In genomic region chr2:66013456-66013855, GRCh38 we compare ENCODE assay signal across 17 cellular contexts.
DNase-seq lines count a peak whose midpoint lies in the region; ATAC-seq, FAIRE-seq and TF ChIP-seq lines count a peak whose summit lies in the region.
"Had no signal": no experiment of that assay in that cellular context is flagged by ENCODE, and none has a peak within 500 bp of the region (broad histone marks: within the 10 kb centered on the region; RNA-seq: fewer than 3 reads in every experiment).

No MANE protein-coding gene starts in this region.

- peaks cover 2% of the 10 kb centered on the region for H3K27me3 Mint-ChIP-seq in osteocyte (ENCODE audit: unreplicated experiment)

- H3K4me1 Mint-ChIP-seq in osteocyte (ENCODE audit: unreplicated experiment): no peaks in the 10 kb centered on the region

- TF ChIP-seq CTCF in WERI-Rb-1 (IDR thresholded peaks at IDR 0.05; ENCODE audit: low read depth, low read length): peak; percentile 25; the same call in 1 of the 2 replicates
- peak; percentile 21 for TF ChIP-seq CTCF in osteocyte (IDR thresholded peaks at IDR 0.05)

- no peaks in the 10 kb centered on the region for H3K4me1 ChIP-seq in right cardiac atrium (ENCODE audit: control insufficient read depth, insufficient read depth, low read length)
- H3K4me1 ChIP-seq: colonic mucosa, pancreas, vagina had no signal

- intact Hi-C loops in right cardiac atrium (cut with DNase I): no loop called here

- H3K27me3 ChIP-seq in WERI-Rb-1 (ENCODE audit: insufficient read depth, low read depth, severe bottlenecking) (peaks cover 86% of the 10 kb centered on the region), right cardiac atrium (ENCODE audit: control insufficient read depth, insufficient read depth) (no peaks in the 10 kb centered on the region)
- H3K27me3 ChIP-seq: colonic mucosa, pancreas, vagina had no signal

- no peak overlapping the region for H3K4me3 Mint-ChIP-seq in osteocyte (ENCODE audit: unreplicated experiment)

- H3K27ac ChIP-seq in WERI-Rb-1: no peak overlapping the region
- no peak overlapping the region for H3K27ac ChIP-seq in right cardiac atrium (ENCODE audit: low read length)
- H3K27ac ChIP-seq: colonic mucosa, pancreas, vagina had no signal

- no peak overlapping the region for H3K27ac Mint-ChIP-seq in osteocyte (ENCODE audit: unreplicated experiment)

- H3K36me3 Mint-ChIP-seq in osteocyte (ENCODE audit: unreplicated experiment): no peaks in the 10 kb centered on the region

- H3K9me3 Mint-ChIP-seq in osteocyte (ENCODE audit: unreplicated experiment): peaks cover 4% of the 10 kb centered on the region

- DNase-seq in NCI-H748 (lab: John Stamatoyannopoulos, UW; ENCODE audit: unreplicated experiment) (peak; percentile 6), NCI-H748 treated with DMSO at 0.1 percent for 48 hours (lab: John Stamatoyannopoulos, UW) (no peak), HEK293T (ENCODE audit: extremely low spot score) (no peak), WERI-Rb-1 (peak; percentile 9), osteocyte (ENCODE audit: extremely low spot score, unreplicated experiment) (no peak), inferior parietal cortex (ENCODE audit: extremely low spot score) (no peak), RCC 7860 (ENCODE audit: low spot score) (no peak), right cardiac atrium (no peak)
- DNase-seq: activated CD8-positive, alpha-beta memory T cell treated with anti-CD3 and anti-CD28 coated beads, Interleukin-2, amount 50 U/mL, for 48 hours; colonic mucosa; DND-41; midbrain; NCI-H2227 treated with DMSO at 0.1 percent for 48 hours; pancreas; Right ventricle myocardium superior; stimulated activated CD4-positive, alpha-beta T cell treated with anti-CD3 and anti-CD28 coated beads, Interleukin-1b, Interleukin-23, amount 100 ng/mL, for 48 hours had no signal

- H3K4me3 ChIP-seq in WERI-Rb-1 (ENCODE audit: low read depth, low read length) (no peak overlapping the region), right cardiac atrium (ENCODE audit: low read length) (no peak overlapping the region)
- H3K4me3 ChIP-seq: colonic mucosa, pancreas, vagina had no signal

- ATAC-seq in right cardiac atrium: no peak
- ATAC-seq: pancreas had no signal

- CTCF ChIA-PET in HEK293T (lab: Yijun Ruan, JAX): no interaction called here

- no peak for FAIRE-seq in RCC 7860 (lab: Jason Lieb, UNC)
- FAIRE-seq: pancreas had no signal

- H3K9me3 ChIP-seq in WERI-Rb-1 (ENCODE audit: severe bottlenecking): no peaks in the 10 kb centered on the region
- H3K9me3 ChIP-seq in right cardiac atrium (ENCODE audit: control insufficient read depth, low read length): no peaks in the 10 kb centered on the region
- H3K9me3 ChIP-seq: colonic mucosa, pancreas, vagina had no signal

- H3K36me3 ChIP-seq in WERI-Rb-1: no peaks in the 10 kb centered on the region
- H3K36me3 ChIP-seq: colonic mucosa, pancreas, vagina had no signal

- POLR2A ChIA-PET in HEK293T (lab: Yijun Ruan, JAX): no interaction called here

TF ChIP-seq in HEK293T, 16 proteins besides CTCF, POLR2A, EP300 and RAD21:
- TF ChIP-seq LEF1 (IDR thresholded peaks at IDR 0.05; ENCODE audit: borderline replicate concordance) (no peak), PKNOX1 (IDR thresholded peaks at IDR 0.05) (peak; percentile 79), BHLHE40 (IDR thresholded peaks at IDR 0.05; ENCODE audit: borderline replicate concordance) (no peak), L3MBTL2 (conservative IDR thresholded peaks at IDR 0.05) (no peak)

Comparison
In these comparisons a context has a peak if more than half of its experiments do, and no peak if none do; other contexts are left out.
1. DNase-seq: peak in NCI-H748 (single experiment) and WERI-Rb-1 (single experiment); none in NCI-H748 treated with DMSO at 0.1 percent for 48 hours (single experiment), HEK293T (single experiment), osteocyte (single experiment), inferior parietal cortex (single experiment), RCC 7860 (single experiment) and right cardiac atrium (0 of 3).